ENCODE assay signal across 9 cellular contexts in genomic region chr4:80265571-80266266, GRCh38. TPM values are rescaled to one million over a fixed set of nuclear protein-coding genes. Genes with fewer than 3 reads are reported as not detected.
DNase-seq lines count a peak whose midpoint lies in the region; ATAC-seq and TF ChIP-seq lines count a peak whose summit lies in the region.
"Had no signal": no experiment of that assay in that cellular context is flagged by ENCODE, and none has a peak within 500 bp of the region (broad histone marks: within the 10 kb centered on the region; RNA-seq: fewer than 3 reads in every experiment).

No MANE protein-coding gene starts in this region.

- H3K14ac ChIP-seq in IMR-90 (replicated peaks; ENCODE audit: low read depth, low read length), result peak overlapping the region; percentile 98

- H3K27me3 ChIP-seq in IMR-90 (ENCODE audit: control insufficient read depth, insufficient read depth, low read length), result no peaks in the 10 kb centered on the region

- H3K9me3 Mint-ChIP-seq in memory B cell, result no peaks in the 10 kb centered on the region

- no peak for TF ChIP-seq RAD21 in IMR-90 (IDR thresholded peaks at IDR 0.05; ENCODE audit: low read length)

- H2BK15ac ChIP-seq in IMR-90 (ENCODE audit: low read depth, low read length), result peak overlapping the region; percentile 93; the same call in 2 of the 3 replicates

- H3K4me1 Mint-ChIP-seq in memory B cell, result peaks cover 23% of the 10 kb centered on the region

- H3K4me3 Mint-ChIP-seq in memory B cell, result peak overlapping the region; percentile 87

- peak overlapping the region; percentile 88 for H2AFZ ChIP-seq in IMR-90 (replicated peaks; ENCODE audit: low read length, poor library complexity)

- peak overlapping the region; percentile 68 for H2BK20ac ChIP-seq in IMR-90 (ENCODE audit: low read depth, low read length)

- H4K5ac ChIP-seq in IMR-90 (ENCODE audit: low read depth, low read length), result peak overlapping the region; percentile 64

- H3K4me3 ChIP-seq in IMR-90 (ENCODE audit: insufficient read depth, low read depth, low read length) (peak overlapping the region; percentile 63), cardiac fibroblast (replicated peaks in 1 of 2; ENCODE audit: low read depth in 2 of 2, low read length in 2 of 2) (peak overlapping the region; percentile 77 to 87)

- peak overlapping the region; percentile 95 for H2BK5ac ChIP-seq in IMR-90 (ENCODE audit: low read depth, low read length, poor library complexity, severe bottlenecking)

- peak overlapping the region; percentile 65 to 89 for H4K8ac ChIP-seq in IMR-90 (ENCODE audit: low read depth in 2 of 2, low read length in 2 of 2)

- TF ChIP-seq POLR2A in IMR-90 (IDR thresholded peaks at IDR 0.05; ENCODE audit: low read depth, low read length), result no peak

- H3K4ac ChIP-seq in IMR-90 (ENCODE audit: low read depth, low read length), result peak overlapping the region; percentile 97

- intact Hi-C loops in IMR-90 (cut with micrococcal nuclease), result loop anchor here (1.0 to 5.0 kb wide), 5 partner anchors 27 to 1313 kb away; no protein-coding TSS in a partner anchor

- no peaks in the 10 kb centered on the region for H3K36me3 Mint-ChIP-seq in memory B cell

- peaks cover 6% of the 10 kb centered on the region for H3K4me1 ChIP-seq in IMR-90 (ENCODE audit: control insufficient read depth, insufficient read depth, low read length)

- H3K27ac ChIP-seq in IMR-90 (ENCODE audit: insufficient read depth, low read length), result peak overlapping the region; percentile 87

- peaks cover 9% of the 10 kb centered on the region; the same call in 1 of the 2 replicates for H3K9me1 ChIP-seq in IMR-90 (ENCODE audit: insufficient read depth, low read length)

- WGBS in IMR-90 (ENCODE audit: extremely low coverage in 2 of 2, insufficient read length in 1 of 2), 2 experiments, result 0% methylated on average over 22 of the region's 36 CpGs; no CpG with 5 or more reads in 1 of the 2 experiments

- in situ Hi-C loops in IMR-90 (cut with MboI; ENCODE audit: low sequenced_read_pairs), result loop anchor here (5.0 kb wide), 1 partner anchor 43 kb away; no protein-coding TSS in a partner anchor

- peak overlapping the region; percentile 88 for H3K18ac ChIP-seq in IMR-90 (ENCODE audit: low read depth, low read length)

- peak overlapping the region; percentile 99 for H2AK9ac ChIP-seq in IMR-90 (replicated peaks; ENCODE audit: low read depth, low read length, poor library complexity)

- peaks cover 4% of the 10 kb centered on the region; the same call in 1 of the 2 replicates for H3K36me3 ChIP-seq in IMR-90 (ENCODE audit: control insufficient read depth, insufficient read depth, low read length)

- H4K20me1 ChIP-seq in IMR-90 (ENCODE audit: insufficient read depth, low read length), result peaks cover 28% of the 10 kb centered on the region; the same call in 1 of the 2 replicates

- H3K56ac ChIP-seq in IMR-90 (ENCODE audit: extremely low read depth, insufficient read depth, low read length), result peak overlapping the region; percentile 96

- H4K91ac ChIP-seq in IMR-90 (ENCODE audit: insufficient read depth, low read depth, low read length), result peak overlapping the region; percentile 96

- H3K79me1 ChIP-seq in IMR-90 (ENCODE audit: low read depth in 1 of 2, low read length in 2 of 2), result peaks cover 5 to 22% of the 10 kb centered on the region in 2 experiments

- DNase-seq in COLO668 (lab: John Stamatoyannopoulos, UW; ENCODE audit: unreplicated experiment), result peak; percentile 28
- DNase-seq in IMR-90, result peak; percentile 92
- peak; percentile 63 to 91 for DNase-seq in cardiac fibroblast (ENCODE audit: low read depth in 2 of 2)
- no peak for DNase-seq in memory B cell (ENCODE audit: low spot score in 2 of 2)
- no peak for DNase-seq in activated naive CD4-positive, alpha-beta T cell treated with anti-CD3 and anti-CD28 coated beads, Interleukin-2, amount 50 U/mL, for 16 hours
- no peak for DNase-seq in UCSD-AML1 (lab: John Stamatoyannopoulos, UW; ENCODE audit: unreplicated experiment)

- peak overlapping the region; percentile 99 for H3K23ac ChIP-seq in IMR-90 (ENCODE audit: low read depth, low read length)

- dilution Hi-C loops in IMR-90 (cut with HindIII; ENCODE audit: low sequenced_read_pairs, unreplicated experiment), result no loop called here

- H3K4me2 ChIP-seq in IMR-90 (ENCODE audit: low read depth, low read length), result peak overlapping the region; percentile 91

- H2BK120ac ChIP-seq in IMR-90 (ENCODE audit: low read depth, low read length), result peak overlapping the region; percentile 92

- POLR2A ChIA-PET in IMR-90 (lab: Charles Lee; ENCODE audit: unreplicated experiment), result interaction anchor here (0.6 to 1.4 kb wide), 10 partner anchors 14 to 64 kb away, joined by 3 to 9 read pairs (median 3); no protein-coding TSS in a partner anchor

- H3K27me3 Mint-ChIP-seq in memory B cell, result peaks cover 39% of the 10 kb centered on the region

- peak overlapping the region; percentile 98 for H2AK5ac ChIP-seq in IMR-90 (ENCODE audit: low read depth, low read length)

- no peaks in the 10 kb centered on the region for H3K9me3 ChIP-seq in IMR-90 (ENCODE audit: control insufficient read depth, insufficient read depth, low read length)

- TF ChIP-seq CTCF in IMR-90 (conservative IDR thresholded peaks at IDR 0.05; ENCODE audit: low read depth, low read length) (no peak), cardiac fibroblast (IDR thresholded peaks at IDR 0.05; ENCODE audit: low read depth, low read length) (no peak)

- ATAC-seq in IMR-90 (ENCODE audit: low read depth), result peak; percentile 2
- ATAC-seq in memory B cell (ENCODE audit: low read depth), result no peak
- no peak for ATAC-seq in GM19324 (IDR thresholded peaks at IDR 0.05; ENCODE audit: low FRiP score, unreplicated experiment)
- no peak for ATAC-seq in GM19328 (IDR thresholded peaks at IDR 0.05; ENCODE audit: unreplicated experiment)

- peak overlapping the region; percentile 90 for H3K9ac ChIP-seq in IMR-90 (ENCODE audit: low read depth, low read length)

- CTCF ChIA-PET in IMR-90 (lab: Yijun Ruan, JAX), result interaction anchor here (1.1 to 2.6 kb wide), 7 partner anchors 12 to 57 kb away, joined by 3 to 8 read pairs (median 4); no protein-coding TSS in a partner anchor

- BruUV-seq in IMR-90 (replicated peaks; lab: Mats Ljungman, UMichigan), result TSS peak; percentile 93

- no peak overlapping the region for H3K27ac Mint-ChIP-seq in memory B cell

TF ChIP-seq in IMR-90, 13 proteins besides CTCF, POLR2A, EP300 and RAD21:
- TF ChIP-seq MAFK (IDR thresholded peaks at IDR 0.05; ENCODE audit: low read depth, low read length), result peak; percentile 65; the same call in 1 of the 2 replicates
- TF ChIP-seq USF2 (IDR thresholded peaks at IDR 0.05; ENCODE audit: low read depth, low read length), result no peak
- TF ChIP-seq RCOR1 (IDR thresholded peaks at IDR 0.05; ENCODE audit: insufficient replicate concordance, low read length), result peak; percentile 21
- no peak for TF ChIP-seq MAZ (IDR thresholded peaks at IDR 0.05; ENCODE audit: borderline replicate concordance, low read depth, low read length)
- TF ChIP-seq SMC3 (IDR thresholded peaks at IDR 0.05; ENCODE audit: low read depth, low read length), result no peak
- TF ChIP-seq RFX5 (IDR thresholded peaks at IDR 0.05; ENCODE audit: low read depth, low read length), result no peak
- no peak for TF ChIP-seq NFE2L2 (IDR thresholded peaks at IDR 0.05; ENCODE audit: low read depth, low read length)
- TF ChIP-seq CEBPB (IDR thresholded peaks at IDR 0.05; ENCODE audit: low read depth, low read length), result no peak
- peak; percentile 72; the same call in 1 of the 2 replicates for TF ChIP-seq CHD1 (IDR thresholded peaks at IDR 0.05; ENCODE audit: low read depth, low read length)
- peak; percentile 32; the same call in 1 of the 2 replicates for TF ChIP-seq MXI1 (IDR thresholded peaks at IDR 0.05; ENCODE audit: borderline replicate concordance, low read depth, low read length)
- TF ChIP-seq BHLHE40 (IDR thresholded peaks at IDR 0.05; ENCODE audit: low read depth, low read length), result 0 out of 2 replicates have a peak, but pooled peaks have one; percentile 20
- TF ChIP-seq FOS (IDR thresholded peaks at IDR 0.05; ENCODE audit: low read depth, low read length), result peak; percentile 45; the same call in 1 of the 2 replicates
- no peak for TF ChIP-seq ELK1 (IDR thresholded peaks at IDR 0.05; ENCODE audit: borderline replicate concordance, low read depth, low read length)

RNA-seq across cellular contexts. Expression of gene FGF5, which starts 0.7 kb away (rescaled TPM):
- total RNA-seq in IMR-90 (2012; rRNA removed), result 18.6 and 35.8 TPM in 2 replicates
- 42.1 and 77.7 TPM in 2 replicates for polyA plus RNA-seq in IMR-90 (2012; rRNA removed)
- 11.3 and 17.6 TPM in 2 replicates for polyA plus RNA-seq in IMR-90 (2012; cell fraction: cytosol; rRNA removed)
- 10.5 and 16.3 TPM in 2 replicates for polyA plus RNA-seq in IMR-90 (2012; cell fraction: nucleus; rRNA removed; ENCODE audit: low replicate concordance)
- total RNA-seq: mononuclear cell had no signal

Comparison
In these comparisons a context has a peak if more than half of its experiments do, and no peak if none do; other contexts are left out.
1. DNase-seq: peak in COLO668 (single experiment), IMR-90 (single experiment) and cardiac fibroblast (2 of 2); none in memory B cell (0 of 2), activated naive CD4-positive, alpha-beta T cell treated with anti-CD3 and anti-CD28 coated beads, Interleukin-2, amount 50 U/mL, for 16 hours (single experiment) and UCSD-AML1 (single experiment).